ENCODE assay signal across 8 cellular contexts in genomic region chr6:121437861-121438651, GRCh38. TPM values are rescaled to one million over a fixed set of nuclear protein-coding genes. Genes with fewer than 3 reads are reported as not detected.
DNase-seq lines count a peak whose midpoint lies in the region; ATAC-seq and TF ChIP-seq lines count a peak whose summit lies in the region.

No MANE protein-coding gene starts in this region.

- H3K4me3 ChIP-seq in body of pancreas (peak overlapping the region; percentile 31 to 69), subcutaneous abdominal adipose tissue (ENCODE audit: low read depth in 1 of 5, low read length in 5 of 5) (peak overlapping the region; percentile 81 to 89 (median 86))

- WGBS in body of pancreas, 2 donors = 17 to 23% methylated on average over 17 of the region's 17 CpGs

- ATAC-seq in body of pancreas (peak; percentile 69), HG02763 (IDR thresholded peaks at IDR 0.05; ENCODE audit: unreplicated experiment) (no peak), HG02981 (IDR thresholded peaks at IDR 0.05; ENCODE audit: unreplicated experiment) (no peak)

- TF ChIP-seq CTCF in body of pancreas (IDR thresholded peaks at IDR 0.05) = no peak

- H3K36me3 ChIP-seq in body of pancreas (replicated peaks in 1 of 2; ENCODE audit: insufficient read depth in 1 of 2, low read depth in 2 of 2) (no peaks in the 10 kb centered on the region), subcutaneous abdominal adipose tissue (ENCODE audit: control insufficient read depth in 5 of 5, insufficient read depth in 5 of 5, low read length in 5 of 5) (no peaks in the 10 kb centered on the region)

- H3K4me1 ChIP-seq in body of pancreas (peaks cover 5% of the 10 kb centered on the region), subcutaneous abdominal adipose tissue (ENCODE audit: control insufficient read depth in 5 of 5, insufficient read depth in 5 of 5, low read length in 5 of 5) (peaks cover 0 to 28% (median 13%) of the 10 kb centered on the region in 5 donors)

- no peaks in the 10 kb centered on the region for H3K9me3 ChIP-seq in body of pancreas
- H3K9me3 ChIP-seq in subcutaneous abdominal adipose tissue (ENCODE audit: control insufficient read depth in 5 of 5, low read length in 5 of 5) = no peaks in the 10 kb centered on the region

- peak overlapping the region; percentile 90 to 97 (median 90) for H3K9ac ChIP-seq in subcutaneous abdominal adipose tissue (ENCODE audit: low read length in 5 of 5)

- DNase-seq in NCI-H2227 treated with DMSO at 0.1 percent for 48 hours (lab: John Stamatoyannopoulos, UW) (peak; percentile 67), NCI-H2227 (lab: John Stamatoyannopoulos, UW; ENCODE audit: unreplicated experiment) (no peak), body of pancreas (peak; percentile 15 to 49 (median 32)), islet precursor cell (peak; percentile 56), AG08396 (ENCODE audit: low spot score) (no peak)

- intact Hi-C loops in body of pancreas (cut with DNase I) = no loop called here

- H3K27ac ChIP-seq in body of pancreas (peak overlapping the region; percentile 58 to 85 (median 68)), subcutaneous abdominal adipose tissue (ENCODE audit: low read depth, low read length) (peak overlapping the region; percentile 98)

- H3K27me3 ChIP-seq in body of pancreas (no peaks in the 10 kb centered on the region), subcutaneous abdominal adipose tissue (ENCODE audit: control insufficient read depth in 5 of 5, insufficient read depth in 4 of 5, low read length in 5 of 5) (no peaks in the 10 kb centered on the region)

- TF ChIP-seq POLR2A in body of pancreas (IDR thresholded peaks at IDR 0.05) = peak in 1 of 3 donors; percentile 31

RNA-seq across cellular contexts. Expression of gene GJA1, which starts 2.6 kb away (rescaled TPM):
- total RNA-seq in body of pancreas = 10 to 100 TPM in 1 of 2 donors, 1 to 10 TPM in 1; 8.2 to 14.8 TPM

Comparison
In these comparisons a context has a peak if more than half of its experiments do, and no peak if none do; other contexts are left out.
1. DNase-seq: peak in NCI-H2227 treated with DMSO at 0.1 percent for 48 hours (single experiment), body of pancreas (4 of 4) and islet precursor cell (single experiment); none in NCI-H2227 (single experiment) and AG08396 (single experiment).